In genomic region chr1:177432897-177433296, GRCh38 we compare ENCODE assay signal across 14 cellular contexts.
DNase-seq lines count a peak whose midpoint lies in the region; ATAC-seq and TF ChIP-seq lines count a peak whose summit lies in the region.
"Had no signal": no experiment of that assay in that cellular context is flagged by ENCODE, and none has a peak within 500 bp of the region (broad histone marks: within the 10 kb centered on the region; RNA-seq: fewer than 3 reads in every experiment).

No MANE protein-coding gene starts in this region.

- H3K27me3 Mint-ChIP-seq in glutamatergic neuron (ENCODE audit: unreplicated experiment): no peaks in the 10 kb centered on the region
- H3K27me3 Mint-ChIP-seq: activated B cell treated with CpG ODN at 0.5 μM for 24 hours; activated T-cell treated with anti-CD3 and anti-CD28 coated beads, Interleukin-2, amount 50 U/mL, for 24 hours had no signal

- no peaks in the 10 kb centered on the region for H3K36me3 Mint-ChIP-seq in glutamatergic neuron (ENCODE audit: unreplicated experiment)

- H3K9me3 ChIP-seq in GM23248 (ENCODE audit: low read depth): no peaks in the 10 kb centered on the region
- H3K9me3 ChIP-seq: body of pancreas, Caco-2, sigmoid colon had no signal

- no peak overlapping the region for H3K27ac ChIP-seq in GM23248
- H3K27ac ChIP-seq: body of pancreas, sigmoid colon had no signal

- H4K20me1 ChIP-seq in GM23248 (ENCODE audit: insufficient read depth): no peaks in the 10 kb centered on the region

- no peaks in the 10 kb centered on the region for H3F3A ChIP-seq in GM23248 (ENCODE audit: insufficient read depth)

- no peak overlapping the region for H3K4me3 Mint-ChIP-seq in glutamatergic neuron (ENCODE audit: unreplicated experiment)
- H3K4me3 Mint-ChIP-seq: activated B cell treated with CpG ODN at 0.5 μM for 24 hours; activated T-cell treated with anti-CD3 and anti-CD28 coated beads, Interleukin-2, amount 50 U/mL, for 24 hours had no signal

- no peaks in the 10 kb centered on the region for H3K79me2 ChIP-seq in GM23248 (ENCODE audit: insufficient read depth)

- no peaks in the 10 kb centered on the region for H3K36me3 ChIP-seq in GM23248 (ENCODE audit: low read depth)
- H3K36me3 ChIP-seq: sigmoid colon had no signal

- no peak overlapping the region for H3K27ac Mint-ChIP-seq in glutamatergic neuron (ENCODE audit: unreplicated experiment)
- H3K27ac Mint-ChIP-seq: activated B cell treated with CpG ODN at 0.5 μM for 24 hours; activated T-cell treated with anti-CD3 and anti-CD28 coated beads, Interleukin-2, amount 50 U/mL, for 24 hours had no signal

- H2AFZ ChIP-seq in GM23248: no peak overlapping the region

- DNase-seq in AML-193 (lab: John Stamatoyannopoulos, UW) (peak; percentile 0 to 8), GM23248 (peak; percentile 27), RKO (ENCODE audit: low spot score) (peak; percentile 39), glutamatergic neuron (no peak), NCI-H345 treated with DMSO at 0.1 percent for 48 hours (lab: John Stamatoyannopoulos, UW; ENCODE audit: unreplicated experiment) (no peak), NOMO-1 treated with DMSO at 0.1 percent for 48 hours (lab: John Stamatoyannopoulos, UW; ENCODE audit: unreplicated experiment) (no peak)
- DNase-seq: activated B cell treated with CpG ODN at 0.5 μM for 24 hours; activated T-cell treated with anti-CD3 and anti-CD28 coated beads, Interleukin-2, amount 50 U/mL, for 24 hours; body of pancreas; Caco-2; SHP77; sigmoid colon had no signal

- no peaks in the 10 kb centered on the region for H3K9me3 Mint-ChIP-seq in glutamatergic neuron (ENCODE audit: unreplicated experiment)
- H3K9me3 Mint-ChIP-seq: activated B cell treated with CpG ODN at 0.5 μM for 24 hours had no signal

- no peaks in the 10 kb centered on the region for H3K9me2 ChIP-seq in GM23248 (ENCODE audit: insufficient read depth)

- H3K4me1 Mint-ChIP-seq in glutamatergic neuron (ENCODE audit: low read depth, unreplicated experiment): peaks cover 2% of the 10 kb centered on the region
- H3K4me1 Mint-ChIP-seq: activated B cell treated with CpG ODN at 0.5 μM for 24 hours had no signal

- H3K9ac ChIP-seq in GM23248: no peak overlapping the region

- peak; percentile 52 for TF ChIP-seq CTCF in glutamatergic neuron (IDR thresholded peaks at IDR 0.05; ENCODE audit: partially characterized antibody, unreplicated experiment)

- H3K4me3 ChIP-seq in GM23248: no peak overlapping the region
- H3K4me3 ChIP-seq: body of pancreas, sigmoid colon had no signal

- ATAC-seq in GM19023 (IDR thresholded peaks at IDR 0.05; ENCODE audit: unreplicated experiment): no peak
- no peak for ATAC-seq in GM21515 (IDR thresholded peaks at IDR 0.05; ENCODE audit: unreplicated experiment)
- ATAC-seq: body of pancreas had no signal

- no peaks in the 10 kb centered on the region for H3K27me3 ChIP-seq in GM23248 (replicated peaks; ENCODE audit: insufficient read depth)
- H3K27me3 ChIP-seq: body of pancreas had no signal

- H3K4me1 ChIP-seq in GM23248 (ENCODE audit: insufficient read depth): 0 out of 2 replicates have a peak, but pooled peaks cover 1% of the 10 kb centered on the region
- H3K4me1 ChIP-seq: body of pancreas, Caco-2, sigmoid colon had no signal

- no peak overlapping the region for H3K4me2 ChIP-seq in GM23248 (ENCODE audit: unreplicated experiment)

- 26 to 36% methylated on average over 1 of the region's 1 CpG for WGBS in GM23248 (ENCODE audit: low coverage in 1 of 2, low lambda C conversion rate in 2 of 2, missing lambda C conversion rate in 2 of 2), 2 experiments

- in situ Hi-C loops in GM23248 (cut with MboI): no loop called here

Comparison
In these comparisons a context has a peak if more than half of its experiments do, and no peak if none do; other contexts are left out.
1. DNase-seq: peak in AML-193 (2 of 2), GM23248 (single experiment) and RKO (single experiment); none in glutamatergic neuron (single experiment), NCI-H345 treated with DMSO at 0.1 percent for 48 hours (single experiment) and NOMO-1 treated with DMSO at 0.1 percent for 48 hours (single experiment).